ENCODE assay signal across 21 cellular contexts in the genomic region with DNA sequence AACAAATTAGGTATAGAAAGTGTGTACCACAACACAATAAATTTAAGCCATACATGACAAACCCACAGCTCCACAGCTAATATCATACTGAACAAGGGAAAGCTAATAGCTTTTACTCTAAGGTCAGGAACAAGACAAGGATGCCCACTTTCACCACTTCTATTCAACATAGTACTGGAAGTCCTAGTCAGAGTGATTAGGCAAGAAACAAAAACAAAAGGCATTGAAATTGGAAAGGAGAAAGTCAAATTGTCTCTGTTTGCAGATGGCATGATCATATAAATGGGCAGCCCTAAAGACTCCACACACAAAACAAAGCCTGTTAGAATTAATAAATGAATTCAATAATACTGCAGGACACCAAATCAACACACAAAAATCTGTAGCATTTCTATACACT.
"Had no signal": no experiment of that assay in that cellular context is flagged by ENCODE, and none has a peak within 500 bp of the region (broad histone marks: within the 10 kb centered on the region; RNA-seq: fewer than 3 reads in every experiment).

No MANE protein-coding gene starts in this region.

- DNase-seq: colonic mucosa; effector memory CD4-positive, alpha-beta T cell; foreskin keratinocyte; immature natural killer cell; mesenchymal stem cell; naive thymus-derived CD4-positive, alpha-beta T cell; right cardiac atrium; sigmoid colon; stimulated activated CD4-positive, alpha-beta T cell treated with anti-CD3 and anti-CD28 coated beads, Interleukin-2, amount 100 ng/mL, for 24 hours; stimulated activated CD4-positive, alpha-beta T cell treated with anti-CD3 and anti-CD28 coated beads, Interleukin-4, amount 100 ng/mL, for 24 hours; stimulated activated naive CD4-positive, alpha-beta T cell treated with Interleukin-2 at 50 U/mL for 16 hours; stomach; transverse colon had no signal

- ATAC-seq: foreskin keratinocyte; left lobe of liver; naive thymus-derived CD4-positive, alpha-beta T cell; right cardiac atrium; stimulated activated effector memory CD8-positive, alpha-beta T cell treated with anti-CD3 and anti-CD28 coated beads, Interleukin-12 subunit alpha, Interleukin-12 subunit beta, amount 100 ng/mL, for 72 hours had no signal

- H3K36me3 ChIP-seq: colonic mucosa, esophagus muscularis mucosa, prostate gland, sigmoid colon, stomach, transverse colon, vagina had no signal

- H3K27ac ChIP-seq: colonic mucosa, esophagus muscularis mucosa, foreskin keratinocyte, neural progenitor cell, parathyroid adenoma, prostate gland, sigmoid colon, stomach, transverse colon, vagina had no signal

- H3K27me3 ChIP-seq: colonic mucosa, esophagus muscularis mucosa, foreskin keratinocyte, neural progenitor cell, sigmoid colon, stomach, transverse colon, vagina had no signal

- H3K4me1 ChIP-seq: colonic mucosa, esophagus muscularis mucosa, foreskin keratinocyte, neural progenitor cell, parathyroid adenoma, prostate gland, sigmoid colon, stomach, transverse colon, vagina had no signal

- H3K9me3 ChIP-seq: colonic mucosa, prostate gland, transverse colon, vagina had no signal

- H3K4me3 ChIP-seq: colonic mucosa, esophagus muscularis mucosa, lung, neural progenitor cell, prostate gland, sigmoid colon, stomach, transverse colon, vagina had no signal
